25 cellular contexts compared by ENCODE assay signal in genomic region chr20:58546312-58546711, GRCh38. TPM values are rescaled to one million over a fixed set of nuclear protein-coding genes. Genes with fewer than 3 reads are reported as not detected.
"Had no signal": no experiment of that assay in that cellular context is flagged by ENCODE, and none has a peak within 500 bp of the region (broad histone marks: within the 10 kb centered on the region; RNA-seq: fewer than 3 reads in every experiment).

No MANE protein-coding gene starts in this region.

- H3K9me3 ChIP-seq: left ventricle myocardium inferior, sigmoid colon, spleen, upper lobe of right lung had no signal

- H3K9me3 Mint-ChIP-seq: activated naive CD4-positive, alpha-beta T cell treated with anti-CD3 and anti-CD28 coated beads for 36 hours; activated naive CD8-positive, alpha-beta T cell treated with anti-CD3 and anti-CD28 coated beads, Interleukin-2, amount 10 ng/mL, durations not matched to agents 7 days and 5 days; activated T-cell treated with anti-CD3 and anti-CD28 coated beads, Interleukin-2, amount 50 U/mL, for 4 hours; immature natural killer cell; natural killer cell treated with Interleukin-12 subunit alpha and Interleukin-12 subunit beta and Interleukin-15 and Interleukin-18, amount 100 ng/mL, for 72 hours had no signal

- H3K4me1 Mint-ChIP-seq: activated naive CD8-positive, alpha-beta T cell treated with anti-CD3 and anti-CD28 coated beads, Interleukin-2, amount 10 ng/mL, durations not matched to agents 7 days and 5 days; immature natural killer cell had no signal

- H3K4me3 ChIP-seq: hepatocyte, left ventricle myocardium inferior, sigmoid colon, spleen, upper lobe of right lung had no signal

- H3K27ac ChIP-seq: hepatocyte, left ventricle myocardium inferior, sigmoid colon, spleen, upper lobe of right lung had no signal

- H3K4me1 ChIP-seq: left ventricle myocardium inferior, spleen, upper lobe of right lung had no signal

- H3K4me2 ChIP-seq: hepatocyte had no signal

- H3K4me3 Mint-ChIP-seq: activated naive CD4-positive, alpha-beta T cell treated with anti-CD3 and anti-CD28 coated beads for 36 hours; activated naive CD8-positive, alpha-beta T cell treated with anti-CD3 and anti-CD28 coated beads, Interleukin-2, amount 10 ng/mL, durations not matched to agents 7 days and 5 days; activated T-cell treated with anti-CD3 and anti-CD28 coated beads, Interleukin-2, amount 50 U/mL, for 4 hours; immature natural killer cell; natural killer cell treated with Interleukin-12 subunit alpha and Interleukin-12 subunit beta and Interleukin-15 and Interleukin-18, amount 100 ng/mL, for 72 hours had no signal

- H3K36me3 ChIP-seq: left ventricle myocardium inferior, sigmoid colon, spleen, upper lobe of right lung had no signal

- H3K79me2 ChIP-seq: hepatocyte had no signal

- H3K27ac Mint-ChIP-seq: activated naive CD4-positive, alpha-beta T cell treated with anti-CD3 and anti-CD28 coated beads for 36 hours; activated naive CD8-positive, alpha-beta T cell treated with anti-CD3 and anti-CD28 coated beads, Interleukin-2, amount 10 ng/mL, durations not matched to agents 7 days and 5 days; immature natural killer cell; natural killer cell treated with Interleukin-12 subunit alpha and Interleukin-12 subunit beta and Interleukin-15 and Interleukin-18, amount 100 ng/mL, for 72 hours had no signal

- H3K27me3 ChIP-seq: sigmoid colon had no signal

- ATAC-seq: activated T-cell treated with anti-CD3 and anti-CD28 coated beads, Interleukin-2, amount 50 U/mL, for 4 hours; natural killer cell treated with Interleukin-12 subunit alpha and Interleukin-12 subunit beta and Interleukin-15 and Interleukin-18, amount 100 ng/mL, for 72 hours; upper lobe of right lung had no signal

- H3K36me3 Mint-ChIP-seq: activated naive CD8-positive, alpha-beta T cell treated with anti-CD3 and anti-CD28 coated beads, Interleukin-2, amount 10 ng/mL, durations not matched to agents 7 days and 5 days; immature natural killer cell; natural killer cell treated with Interleukin-12 subunit alpha and Interleukin-12 subunit beta and Interleukin-15 and Interleukin-18, amount 100 ng/mL, for 72 hours had no signal

- DNase-seq: activated CD4-positive, alpha-beta T cell treated with anti-CD3 and anti-CD28 coated beads for 1 hour; activated effector memory CD4-positive, alpha-beta T cell treated with Interleukin-2 at 50 U/mL for 16 hours; activated naive CD4-positive, alpha-beta T cell treated with anti-CD3 and anti-CD28 coated beads for 36 hours; activated naive CD8-positive, alpha-beta T cell treated with anti-CD3 and anti-CD28 coated beads, Interleukin-2, amount 10 ng/mL, durations not matched to agents 7 days and 5 days; activated T-cell treated with anti-CD3 and anti-CD28 coated beads, Interleukin-2, amount 50 U/mL, for 4 hours; amniotic stem cell; cerebellar nuclear complex; effector CD4-positive, alpha-beta T cell; glutamatergic neuron; immature natural killer cell; kidney glomerular epithelial cell; left ventricle myocardium inferior; midbrain; spleen; stimulated activated CD4-positive, alpha-beta T cell treated with anti-CD3 and anti-CD28 coated beads, Interleukin-4, amount 100 ng/mL, for 24 hours; stimulated activated naive CD4-positive, alpha-beta T cell treated with Interleukin-2 at 50 U/mL for 16 hours; T-helper 1 cell; upper lobe of right lung had no signal

- H2AFZ ChIP-seq: hepatocyte had no signal

- FAIRE-seq: frontal cortex, TTC549 had no signal

RNA-seq across cellular contexts. Expression of gene APCDD1L, which starts 31.1 kb away (rescaled TPM):
- total RNA-seq: activated CD8-positive, alpha-beta memory T cell treated with anti-CD3 and anti-CD28 coated beads for 36 hours; activated naive CD4-positive, alpha-beta T cell treated with anti-CD3 and anti-CD28 coated beads for 36 hours; activated naive CD8-positive, alpha-beta T cell treated with anti-CD3 and anti-CD28 coated beads, Interleukin-2, amount 10 ng/mL, durations not matched to agents 7 days and 5 days; activated T-cell treated with anti-CD3 and anti-CD28 coated beads, Interleukin-2, amount 50 U/mL, for 4 hours; frontal cortex; lung microvascular endothelial cell; natural killer cell treated with Interleukin-12 subunit alpha and Interleukin-12 subunit beta and Interleukin-15 and Interleukin-18, amount 100 ng/mL, for 72 hours; upper lobe of right lung had no signal
- polyA plus RNA-seq: hepatocyte, immature natural killer cell had no signal
